11 cellular contexts compared by ENCODE assay signal in genomic region chr12:119693006-119693405, GRCh38. TPM values are rescaled to one million over a fixed set of nuclear protein-coding genes. Genes with fewer than 3 reads are reported as not detected.
DNase-seq lines count a peak whose midpoint lies in the region; ATAC-seq and TF ChIP-seq lines count a peak whose summit lies in the region.
"Had no signal": no experiment of that assay in that cellular context is flagged by ENCODE, and none has a peak within 500 bp of the region (broad histone marks: within the 10 kb centered on the region; RNA-seq: fewer than 3 reads in every experiment).

No MANE protein-coding gene starts in this region.

- H3K36me3 ChIP-seq in lung (ENCODE audit: control insufficient read depth in 2 of 2, insufficient read depth in 2 of 2, low read length in 2 of 2) (no peaks in the 10 kb centered on the region), neural progenitor cell (no peaks in the 10 kb centered on the region), OCI-LY7 (ENCODE audit: insufficient read depth, low read length) (peaks cover 68% of the 10 kb centered on the region)

- BruUV-seq in OCI-LY7 (replicated peaks; lab: Mats Ljungman, UMichigan) = no TSS peak

- no peak overlapping the region for H2AFZ ChIP-seq in neural progenitor cell (replicated peaks)
- no peak overlapping the region for H2AFZ ChIP-seq in OCI-LY7 (ENCODE audit: low read length)

- peaks cover 6% of the 10 kb centered on the region for H3K4me1 Mint-ChIP-seq in neural progenitor cell

- no peaks in the 10 kb centered on the region for H3K9me3 ChIP-seq in lung (ENCODE audit: control insufficient read depth in 2 of 2, insufficient read depth in 1 of 2, low read length in 1 of 2)
- no peaks in the 10 kb centered on the region for H3K9me3 ChIP-seq in neural progenitor cell (ENCODE audit: low read depth)
- H3K9me3 ChIP-seq in OCI-LY7 (ENCODE audit: low read length) = no peaks in the 10 kb centered on the region

- intact Hi-C loops in OCI-LY7 (cut with micrococcal nuclease; ENCODE audit: unreplicated experiment) (no loop called here), lower leg skin (cut with DNase I; ENCODE audit: low total_unique reads) (no loop called here)

- peaks cover 24% of the 10 kb centered on the region for H3K36me3 Mint-ChIP-seq in neural progenitor cell

- no peak overlapping the region for H3K9ac ChIP-seq in neural progenitor cell

- TF ChIP-seq CTCF in AG09309 (IDR thresholded peaks at IDR 0.05; ENCODE audit: control insufficient read depth, insufficient read depth, low read depth, low read length, missing control alignments) (no peak), lung (IDR thresholded peaks at IDR 0.05; ENCODE audit: control extremely low read depth, extremely low read depth) (no peak), neural progenitor cell (IDR thresholded peaks at IDR 0.05) (no peak), OCI-LY7 (conservative IDR thresholded peaks at IDR 0.05; ENCODE audit: low read length) (no peak), lower leg skin (IDR thresholded peaks at IDR 0.05) (no peak)

- WGBS in lung, 2 donors = 28 to 54% methylated on average over 6 of the region's 6 CpGs
- 10 to 13% methylated on average over 6 of the region's 6 CpGs for WGBS in lower leg skin, 2 donors

- no peak for TF ChIP-seq POLR2A in lower leg skin (IDR thresholded peaks at IDR 0.05)

- no peak overlapping the region for H3K4me3 Mint-ChIP-seq in neural progenitor cell

- H3K27me3 ChIP-seq in lung (ENCODE audit: control insufficient read depth, insufficient read depth) (no peaks in the 10 kb centered on the region), neural progenitor cell (no peaks in the 10 kb centered on the region)
- H3K27me3 ChIP-seq: foreskin keratinocyte had no signal

- ATAC-seq in lung (ENCODE audit: insufficient read depth, low FRiP score) = peak; percentile 60
- ATAC-seq: foreskin keratinocyte had no signal

- H3K9me3 Mint-ChIP-seq in neural progenitor cell = no peaks in the 10 kb centered on the region

- H3K4me3 ChIP-seq in AG09309 (ENCODE audit: control insufficient read depth, low read depth, low read length) = no peak overlapping the region
- H3K4me3 ChIP-seq in lung = no peak overlapping the region
- H3K4me3 ChIP-seq in neural progenitor cell = no peak overlapping the region
- no peak overlapping the region for H3K4me3 ChIP-seq in OCI-LY7 (ENCODE audit: low read depth, low read length, poor library complexity, severe bottlenecking)
- H3K4me3 ChIP-seq in lower leg skin (ENCODE audit: low read depth, poor library complexity, severe bottlenecking) = no peak overlapping the region

- DNase-seq in AG09309 (ENCODE audit: low read depth) (peak; percentile 99), NCI-H1092 (lab: John Stamatoyannopoulos, UW) (peak; percentile 34), cerebellar cortex (ENCODE audit: low spot score) (peak; percentile 13), lung (ENCODE audit: low spot score) (peak; percentile 74), SHP77 treated with DMSO at 0.1 percent for 48 hours (lab: John Stamatoyannopoulos, UW) (no peak), neural progenitor cell (ENCODE audit: low spot score) (no peak), OCI-LY7 (ENCODE audit: low spot score) (no peak), lower leg skin (ENCODE audit: low spot score in 2 of 2) (no peak)
- DNase-seq: activated CD4-positive, alpha-beta T cell treated with anti-CD3 and anti-CD28 coated beads, Interleukin-2, amount 50 U/mL, for 48 hours; DMS153 had no signal

- no peak overlapping the region for H3K4me2 ChIP-seq in neural progenitor cell
- H3K4me2 ChIP-seq in OCI-LY7 (ENCODE audit: low read length) = no peak overlapping the region

- POLR2A ChIA-PET in OCI-LY7 (lab: Charles Lee) = no interaction called here

- H3K4me1 ChIP-seq in lung (ENCODE audit: control insufficient read depth in 2 of 2, insufficient read depth in 2 of 2, low read length in 2 of 2) (peaks cover 0 to 8% of the 10 kb centered on the region in 2 donors), neural progenitor cell (no peaks in the 10 kb centered on the region), OCI-LY7 (ENCODE audit: insufficient read depth, low read length, poor library complexity, severe bottlenecking) (no peaks in the 10 kb centered on the region)
- H3K4me1 ChIP-seq: foreskin keratinocyte had no signal

- CTCF ChIA-PET in OCI-LY7 (lab: Charles Lee; ENCODE audit: unreplicated experiment) = no interaction called here

- H3K27ac Mint-ChIP-seq in neural progenitor cell = no peak overlapping the region

- no peaks in the 10 kb centered on the region for H3K79me2 ChIP-seq in neural progenitor cell (ENCODE audit: low read depth)
- H3K79me2 ChIP-seq in OCI-LY7 (ENCODE audit: insufficient read depth, low read depth, low read length) = no peaks in the 10 kb centered on the region

- no peaks in the 10 kb centered on the region for H3F3A ChIP-seq in neural progenitor cell (ENCODE audit: low read depth)

- H3K9me2 ChIP-seq in OCI-LY7 (ENCODE audit: insufficient read depth, low read length) = no peaks in the 10 kb centered on the region

- H4K20me1 ChIP-seq in neural progenitor cell (ENCODE audit: low read depth) = no peaks in the 10 kb centered on the region
- H4K20me1 ChIP-seq in OCI-LY7 (ENCODE audit: insufficient read depth, low read length) = no peaks in the 10 kb centered on the region

- peak overlapping the region in 1 of 2 donors; percentile 43 for H3K27ac ChIP-seq in lung (ENCODE audit: low read depth in 1 of 2, low read length in 1 of 2)
- H3K27ac ChIP-seq in neural progenitor cell = no peak overlapping the region
- no peak overlapping the region for H3K27ac ChIP-seq in OCI-LY7 (ENCODE audit: low read depth, low read length, poor library complexity, severe bottlenecking)
- H3K27ac ChIP-seq: foreskin keratinocyte had no signal

- no peaks in the 10 kb centered on the region for H3K27me3 Mint-ChIP-seq in neural progenitor cell (ENCODE audit: insufficient read depth, low read depth)

RNA-seq across cellular contexts. Expression of gene PRKAB1, which starts 25.1 kb away (rescaled TPM):
- total RNA-seq in lung (10 to 100 TPM; 36.5 to 57.5 TPM), neural progenitor cell (ENCODE audit: low replicate concordance) (24.5 and 25.3 TPM in 2 replicates), OCI-LY7 (2022) (45.1 and 46.1 TPM in 2 replicates), lower leg skin (10 to 100 TPM; 12.6 to 24.0 (median 15.2) TPM)
- 10 to 100 TPM; 34.7 to 39.3 TPM for polyA plus RNA-seq in lung
- total RNA-seq in OCI-LY7 (2014; rRNA removed; shearing (Covaris generic)) = 21.8 and 32.4 TPM in 2 replicates

Comparison
In these comparisons a context has a peak if more than half of its experiments do, and no peak if none do; other contexts are left out.
1. DNase-seq: peak in AG09309 (single experiment), NCI-H1092 (single experiment), cerebellar cortex (single experiment) and lung (single experiment); none in SHP77 treated with DMSO at 0.1 percent for 48 hours (single experiment), neural progenitor cell (single experiment), OCI-LY7 (single experiment) and lower leg skin (0 of 2).